1 cellular context compared by ENCODE assay signal in genomic region chr2:223956267-223956666, GRCh38.
TF ChIP-seq lines count a peak whose summit lies in the region.

No MANE protein-coding gene starts in this region.

TF ChIP-seq in SK-N-SH, 30 proteins besides CTCF, POLR2A, EP300 and RAD21 (continued from another document):
- TF ChIP-seq JUND (IDR thresholded peaks at IDR 0.05) = no peak
- no peak for TF ChIP-seq PBX3 (IDR thresholded peaks at IDR 0.05)
- no peak for TF ChIP-seq RFX5 (IDR thresholded peaks at IDR 0.05; ENCODE audit: low read length)
- TF ChIP-seq SIN3A (IDR thresholded peaks at IDR 0.05; ENCODE audit: borderline replicate concordance, low read depth, low read length) = no peak
